In the genomic region with DNA sequence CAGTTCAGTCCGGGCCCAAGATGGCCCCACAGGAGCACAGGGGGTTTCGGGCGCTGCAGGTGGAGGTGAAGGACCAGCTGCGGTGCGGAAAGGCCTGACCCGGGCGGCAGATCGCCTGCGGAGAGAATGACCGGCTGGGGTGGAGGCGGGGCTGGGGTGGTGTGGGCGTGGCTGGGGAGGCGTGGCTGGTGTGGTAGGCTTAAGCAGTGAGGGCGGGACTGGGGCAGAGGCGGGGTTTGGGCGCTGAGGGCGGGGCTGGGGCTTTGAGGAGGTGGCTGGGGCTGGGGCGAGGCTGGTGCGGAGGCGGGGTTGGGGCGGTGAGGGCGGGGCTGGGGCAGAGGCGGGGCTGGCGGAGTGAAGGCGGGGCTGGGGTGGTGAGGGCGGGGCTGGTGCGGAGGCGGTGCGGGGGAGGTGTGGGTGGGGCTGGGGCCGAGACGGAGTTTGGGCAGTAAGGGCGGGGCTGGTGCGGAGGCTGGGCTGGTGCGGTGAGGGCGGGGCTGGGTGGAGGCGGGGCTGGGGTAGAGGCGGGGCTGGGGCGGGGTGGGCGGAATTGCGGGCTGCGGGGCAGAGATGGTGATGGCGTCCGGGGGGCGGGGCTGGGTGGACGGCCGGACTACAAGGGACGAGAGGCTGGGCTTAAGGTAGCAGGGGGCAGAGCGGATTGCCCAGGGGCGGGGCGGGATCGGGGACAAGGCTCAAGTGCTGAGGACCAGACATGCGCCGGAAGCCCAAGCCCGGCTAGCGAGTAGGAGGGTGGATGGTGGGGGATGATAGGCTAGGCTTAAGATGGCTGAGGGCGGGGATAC, we compare ENCODE assay signal across 8 cellular contexts. TPM values are rescaled to one million over a fixed set of nuclear protein-coding genes. Genes with fewer than 3 reads are reported as not detected.
DNase-seq lines count a peak whose midpoint lies in the region; ATAC-seq and TF ChIP-seq lines count a peak whose summit lies in the region.

No MANE protein-coding gene starts in this region.

- peak overlapping the region; percentile 51 for H3K27ac ChIP-seq in CD8-positive, alpha-beta T cell (ENCODE audit: low read depth, low read length)

- H3K4me3 Mint-ChIP-seq in CD8-positive, alpha-beta T cell: peak overlapping the region; percentile 86

- peak overlapping the region; percentile 89 for H3K27ac Mint-ChIP-seq in CD8-positive, alpha-beta T cell

- H3K9me3 Mint-ChIP-seq in CD8-positive, alpha-beta T cell: no peaks in the 10 kb centered on the region

- no peak for TF ChIP-seq CTCF in CD8-positive, alpha-beta T cell (IDR thresholded peaks at IDR 0.05)

- no peaks in the 10 kb centered on the region for H3K27me3 Mint-ChIP-seq in CD8-positive, alpha-beta T cell (ENCODE audit: low read depth)

- ATAC-seq in CD8-positive, alpha-beta T cell: peak; percentile 87
- peak; percentile 91 for ATAC-seq in GM19463 (IDR thresholded peaks at IDR 0.05; ENCODE audit: unreplicated experiment)

- H3K4me1 Mint-ChIP-seq in CD8-positive, alpha-beta T cell (ENCODE audit: low read depth): peaks cover 22% of the 10 kb centered on the region

- H3K36me3 Mint-ChIP-seq in CD8-positive, alpha-beta T cell: no peaks in the 10 kb centered on the region

- CTCF ChIA-PET in CD8-positive, alpha-beta T cell (lab: Charles Lee): interaction anchor here (1.2 to 16.4 kb wide), 3 partner anchors 25 to 331 kb away, joined by 3 to 204 read pairs (median 4); partner anchors contain the start of gene PSMD3

- intact Hi-C loops in CD8-positive, alpha-beta T cell (cut with DNase I, micrococcal nuclease): loop anchor here (1.0 to 10.0 kb wide), 9 partner anchors 26 to 334 kb away; partner anchors contain the start of genes LRRC3C (in 2 of the 2), ORMDL3 (in 2 of the 2), PSMD3 (in 2 of the 2) and STARD3 (in 2 of the 2)

- no peaks in the 10 kb centered on the region for H3K27me3 ChIP-seq in CD8-positive, alpha-beta T cell (ENCODE audit: insufficient read depth, low read length)

- peak overlapping the region; percentile 80 for H3K4me3 ChIP-seq in CD8-positive, alpha-beta T cell (ENCODE audit: low read depth, low read length)

- POLR2A ChIA-PET in CD8-positive, alpha-beta T cell (lab: Charles Lee): interaction anchor here (2.7 kb wide), 1 partner anchor 27 kb away, joined by 18 read pairs; the partner anchor contains the start of gene PSMD3

- H3K36me3 ChIP-seq in CD8-positive, alpha-beta T cell (ENCODE audit: insufficient read depth, low read length): no peaks in the 10 kb centered on the region

- peak; percentile 92 to 97 (median 95) for DNase-seq in CD8-positive, alpha-beta T cell
- DNase-seq in HT-29 (ENCODE audit: low spot score) (peak; percentile 93), NOMO-1 treated with DMSO at 0.1 percent for 48 hours (lab: John Stamatoyannopoulos, UW; ENCODE audit: unreplicated experiment) (peak; percentile 87), epidermal melanocyte (ENCODE audit: insufficient read length, low spot score) (peak; percentile 91), midbrain (lab: John Stamatoyannopoulos, UW) (peak; percentile 96)
- DNase-seq in activated CD8-positive, alpha-beta memory T cell treated with anti-CD3 and anti-CD28 coated beads, Interleukin-2, amount 50 U/mL, for 4 hours: peak; percentile 93
- DNase-seq in stimulated activated CD8-positive, alpha-beta memory T cell treated with anti-CD3 and anti-CD28 coated beads, Interleukin-15, amount 100 ng/mL, for 4 hours (ENCODE audit: low read depth in 2 of 2): peak; percentile 85 to 91

- no peaks in the 10 kb centered on the region for H3K9me3 ChIP-seq in CD8-positive, alpha-beta T cell (ENCODE audit: low read length)

- H3K4me1 ChIP-seq in CD8-positive, alpha-beta T cell (ENCODE audit: insufficient read depth, low read length): peaks cover 26% of the 10 kb centered on the region

RNA-seq across cellular contexts. Expression of gene GSDMA, which starts 9.9 kb away (rescaled TPM):
- total RNA-seq in CD8-positive, alpha-beta T cell: under 1 TPM; 0.41 to 0.78 TPM
- total RNA-seq in HT-29 (2014; rRNA removed; shearing (Covaris generic)): not detected in 2 replicates

RNA-seq across cellular contexts. Expression of gene LRRC3C, which starts 25.3 kb away (rescaled TPM):
- total RNA-seq in CD8-positive, alpha-beta T cell: not detected
- total RNA-seq in HT-29 (2014; rRNA removed; shearing (Covaris generic)): not detected in 2 replicates

RNA-seq across cellular contexts. Expression of gene ORMDL3, which starts 25.5 kb away (rescaled TPM):
- 100 to 1,000 TPM; 136 to 140 TPM for total RNA-seq in CD8-positive, alpha-beta T cell
- total RNA-seq in HT-29 (2014; rRNA removed; shearing (Covaris generic)): 61.0 and 66.7 TPM in 2 replicates

RNA-seq across cellular contexts. Expression of gene PSMD3, which starts 27.7 kb away (rescaled TPM):
- total RNA-seq in CD8-positive, alpha-beta T cell: 10 to 100 TPM; 66.9 to 68.8 TPM
- 236 and 240 TPM in 2 replicates for total RNA-seq in HT-29 (2014; rRNA removed; shearing (Covaris generic))

RNA-seq across cellular contexts. Expression of gene GSDMB, which starts 34.4 kb away (rescaled TPM):
- total RNA-seq in CD8-positive, alpha-beta T cell: 10 to 100 TPM; 25.3 to 25.4 TPM
- total RNA-seq in HT-29 (2014; rRNA removed; shearing (Covaris generic)): 5.5 and 5.8 TPM in 2 replicates

Comparison
In these comparisons a context has a peak if more than half of its experiments do, and no peak if none do; other contexts are left out.
1. Peak in every context shown above with its lines: DNase-seq, ATAC-seq, H3K4me3 ChIP-seq and H3K27ac ChIP-seq.